Comparison of ENCODE assay signal across 10 cellular contexts in genomic region chr14:93033039-93033982, GRCh38.
DNase-seq lines count a peak whose midpoint lies in the region; ATAC-seq and TF ChIP-seq lines count a peak whose summit lies in the region.
"Had no signal": no experiment of that assay in that cellular context is flagged by ENCODE, and none has a peak within 500 bp of the region (broad histone marks: within the 10 kb centered on the region; RNA-seq: fewer than 3 reads in every experiment).

No MANE protein-coding gene starts in this region.

- H3K27ac ChIP-seq in rectal smooth muscle tissue (ENCODE audit: low read depth, low read length) = peak overlapping the region; percentile 18

- no peak overlapping the region for H3K27ac Mint-ChIP-seq in activated T-helper 2 cell treated with anti-CD3 and anti-CD28 coated beads, Interferon-gamma antibody, Interleukin-2, Interleukin-4, amounts not matched to agents 10 μg/mL and 5 μg/mL and 100 μg/mL, durations not matched to agents 14 hours and 24 hours and 36 hours
- H3K27ac Mint-ChIP-seq: mesothelial cell of epicardium had no signal

- no peaks in the 10 kb centered on the region for H3K27me3 ChIP-seq in rectal smooth muscle tissue (ENCODE audit: control insufficient read depth, insufficient read depth, low read length)

- H3K9me3 Mint-ChIP-seq in activated T-helper 2 cell treated with anti-CD3 and anti-CD28 coated beads, Interferon-gamma antibody, Interleukin-2, Interleukin-4, amounts not matched to agents 10 μg/mL and 5 μg/mL and 100 μg/mL, durations not matched to agents 14 hours and 24 hours and 36 hours = no peaks in the 10 kb centered on the region
- H3K9me3 Mint-ChIP-seq: mesothelial cell of epicardium had no signal

- H3K4me3 ChIP-seq in choroid plexus epithelial cell (ENCODE audit: low read depth, low read length) (no peak overlapping the region), rectal smooth muscle tissue (ENCODE audit: low read length) (no peak overlapping the region)

- no peak for DNase-seq in choroid plexus epithelial cell (ENCODE audit: low read depth)
- DNase-seq in activated CD4-positive, CD25-positive, alpha-beta regulatory T cell (lab: John Stamatoyannopoulos, UW) = no peak
- DNase-seq in activated T-helper 2 cell treated with anti-CD3 and anti-CD28 coated beads, Interferon-gamma antibody, Interleukin-2, Interleukin-4, amounts not matched to agents 10 μg/mL and 5 μg/mL and 100 μg/mL, durations not matched to agents 14 hours and 24 hours and 36 hours (ENCODE audit: low spot score) = no peak
- DNase-seq in central memory CD4-positive, alpha-beta T cell = no peak
- DNase-seq: activated CD4-positive, CD25-positive, alpha-beta regulatory T cell treated with anti-CD3 and anti-CD28 coated beads, Interleukin-2, amount 50 U/mL, for 72 hours; NCI-H446 treated with DMSO at 0.1 percent for 48 hours had no signal

- H3K9ac ChIP-seq in rectal smooth muscle tissue (ENCODE audit: low read length) = peak overlapping the region; percentile 32

- H3K36me3 ChIP-seq in rectal smooth muscle tissue (ENCODE audit: control insufficient read depth, insufficient read depth, low read length) = peaks cover 3% of the 10 kb centered on the region

- peak; percentile 3 for TF ChIP-seq CTCF in choroid plexus epithelial cell (conservative IDR thresholded peaks at IDR 0.05; ENCODE audit: low read depth, low read length)

- H3K4me1 ChIP-seq in rectal smooth muscle tissue (ENCODE audit: control insufficient read depth, insufficient read depth, low read length) = peaks cover 14% of the 10 kb centered on the region

- no peaks in the 10 kb centered on the region for H3K27me3 Mint-ChIP-seq in activated T-helper 2 cell treated with anti-CD3 and anti-CD28 coated beads, Interferon-gamma antibody, Interleukin-2, Interleukin-4, amounts not matched to agents 10 μg/mL and 5 μg/mL and 100 μg/mL, durations not matched to agents 14 hours and 24 hours and 36 hours (ENCODE audit: low read depth)

- peaks cover 15% of the 10 kb centered on the region for H3K4me1 Mint-ChIP-seq in activated T-helper 2 cell treated with anti-CD3 and anti-CD28 coated beads, Interferon-gamma antibody, Interleukin-2, Interleukin-4, amounts not matched to agents 10 μg/mL and 5 μg/mL and 100 μg/mL, durations not matched to agents 14 hours and 24 hours and 36 hours (ENCODE audit: low read depth)

- H3K4me3 Mint-ChIP-seq in activated T-helper 2 cell treated with anti-CD3 and anti-CD28 coated beads, Interferon-gamma antibody, Interleukin-2, Interleukin-4, amounts not matched to agents 10 μg/mL and 5 μg/mL and 100 μg/mL, durations not matched to agents 14 hours and 24 hours and 36 hours (ENCODE audit: low read depth) = no peak overlapping the region
- H3K4me3 Mint-ChIP-seq: mesothelial cell of epicardium had no signal

- intact Hi-C loops in activated T-helper 2 cell treated with anti-CD3 and anti-CD28 coated beads, Interferon-gamma antibody, Interleukin-2, Interleukin-4, amounts not matched to agents 10 μg/mL and 5 μg/mL and 100 μg/mL, durations not matched to agents 14 hours and 24 hours and 36 hours (cut with micrococcal nuclease) = no loop called here

- ATAC-seq in GM18511 (IDR thresholded peaks at IDR 0.05; ENCODE audit: unreplicated experiment) (peak; percentile 19), HG02981 (IDR thresholded peaks at IDR 0.05; ENCODE audit: unreplicated experiment) (peak; percentile 8)

- H3K36me3 Mint-ChIP-seq in activated T-helper 2 cell treated with anti-CD3 and anti-CD28 coated beads, Interferon-gamma antibody, Interleukin-2, Interleukin-4, amounts not matched to agents 10 μg/mL and 5 μg/mL and 100 μg/mL, durations not matched to agents 14 hours and 24 hours and 36 hours (ENCODE audit: low read depth) = no peaks in the 10 kb centered on the region
- H3K36me3 Mint-ChIP-seq: mesothelial cell of epicardium had no signal
